ENCODE assay signal across 8 cellular contexts in genomic region chr19:18203863-18204393, GRCh38.
DNase-seq lines count a peak whose midpoint lies in the region; ATAC-seq lines count a peak whose summit lies in the region.

A gene with protein sequence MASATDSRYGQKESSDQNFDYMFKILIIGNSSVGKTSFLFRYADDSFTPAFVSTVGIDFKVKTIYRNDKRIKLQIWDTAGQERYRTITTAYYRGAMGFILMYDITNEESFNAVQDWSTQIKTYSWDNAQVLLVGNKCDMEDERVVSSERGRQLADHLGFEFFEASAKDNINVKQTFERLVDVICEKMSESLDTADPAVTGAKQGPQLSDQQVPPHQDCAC (minus strand): TSS chr19:18204042. CDS start chr19:18202740, 1,302 bp downstream.

- DNase-seq in C1 segment of cervical spinal cord (lab: John Stamatoyannopoulos, UW) = peak; percentile 85 to 100 (median 98)
- DNase-seq in NCI-H748 (lab: John Stamatoyannopoulos, UW; ENCODE audit: unreplicated experiment) = peak; percentile 99
- peak; percentile 97 to 99 for DNase-seq in activated CD4-positive, alpha-beta T cell treated with anti-CD3 and anti-CD28 coated beads, Interleukin-2, amount 50 U/mL, for 24 hours (ENCODE audit: low read depth in 1 of 2, low spot score in 1 of 2)
- DNase-seq in dedifferentiated amniotic fluid mesenchymal stem cell (ENCODE audit: extremely low spot score) = peak; percentile 100
- DNase-seq in left kidney (ENCODE audit: low read depth, low spot score) = peak; percentile 100
- peak; percentile 100 for DNase-seq in stimulated activated CD4-positive, alpha-beta T cell treated with anti-CD3 and anti-CD28 coated beads, Interleukin-1b, Interleukin-23, amount 100 ng/mL, for 48 hours

- ATAC-seq in GM19372 (IDR thresholded peaks at IDR 0.05; ENCODE audit: low read depth, unreplicated experiment) = peak; percentile 90
- ATAC-seq in HG03521 (IDR thresholded peaks at IDR 0.05; ENCODE audit: unreplicated experiment) = peak; percentile 89

Comparison
In these comparisons a context has a peak if more than half of its experiments do, and no peak if none do; other contexts are left out.
1. Peak in every context shown above with its lines: DNase-seq and ATAC-seq.